1 cellular context compared by ENCODE assay signal in the genomic region with DNA sequence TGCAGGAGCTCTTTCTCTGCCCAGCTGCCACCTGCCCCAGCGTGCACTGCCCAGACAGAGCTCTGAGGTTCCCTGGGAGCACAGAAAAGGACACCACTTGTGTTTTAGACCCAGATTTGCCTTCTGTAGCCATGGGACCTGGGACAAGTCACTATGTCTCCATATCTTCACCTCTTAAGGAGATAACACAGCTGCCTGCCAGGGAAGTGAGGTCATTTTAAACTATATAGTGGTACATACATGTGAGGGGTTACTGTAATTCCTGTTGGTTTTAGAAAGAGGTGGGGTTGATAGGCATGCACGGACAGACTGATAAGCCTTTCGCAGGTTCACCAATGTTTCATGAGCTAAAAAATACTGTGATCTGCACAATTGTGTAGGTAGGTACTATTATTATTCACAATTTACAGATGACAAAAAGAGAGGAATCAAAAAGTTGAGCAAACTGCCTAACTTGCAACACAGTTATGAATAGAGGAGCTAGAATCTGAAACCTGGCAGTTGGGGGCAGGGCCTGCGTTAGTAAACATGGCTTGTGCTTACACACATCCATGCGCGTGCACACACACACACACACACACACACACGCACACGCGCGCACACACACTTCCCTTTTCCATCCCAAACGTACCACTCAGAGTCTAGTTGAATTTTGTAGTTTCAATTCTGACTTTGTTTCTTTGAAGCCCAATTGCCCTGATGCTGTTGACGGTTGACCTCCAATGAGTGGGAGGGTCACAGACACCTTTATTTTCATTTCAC.
A peak's percentile ranks its signal among the peaks of the same experiment; 100 is the strongest.
TF ChIP-seq lines count a peak whose summit lies in the region.

No MANE protein-coding gene starts in this region.

TF ChIP-seq in GM12878, 131 proteins besides CTCF, POLR2A, EP300 and RAD21:
- TF ChIP-seq RB1 (IDR thresholded peaks at IDR 0.05; ENCODE audit: borderline replicate concordance), result no peak
- TF ChIP-seq, protein P1, sequence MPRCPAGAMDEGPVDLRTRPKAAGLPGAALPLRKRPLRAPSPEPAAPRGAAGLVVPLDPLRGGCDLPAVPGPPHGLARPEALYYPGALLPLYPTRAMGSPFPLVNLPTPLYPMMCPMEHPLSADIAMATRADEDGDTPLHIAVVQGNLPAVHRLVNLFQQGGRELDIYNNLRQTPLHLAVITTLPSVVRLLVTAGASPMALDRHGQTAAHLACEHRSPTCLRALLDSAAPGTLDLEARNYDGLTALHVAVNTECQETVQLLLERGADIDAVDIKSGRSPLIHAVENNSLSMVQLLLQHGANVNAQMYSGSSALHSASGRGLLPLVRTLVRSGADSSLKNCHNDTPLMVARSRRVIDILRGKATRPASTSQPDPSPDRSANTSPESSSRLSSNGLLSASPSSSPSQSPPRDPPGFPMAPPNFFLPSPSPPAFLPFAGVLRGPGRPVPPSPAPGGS (IDR thresholded peaks at IDR 0.05; ENCODE audit: borderline replicate concordance, insufficient read depth, low read depth, low read length, poor library complexity, severe bottlenecking), result no peak
- no peak for TF ChIP-seq HDAC6 (IDR thresholded peaks at IDR 0.05; ENCODE audit: unreplicated experiment)
- TF ChIP-seq MEF2B (IDR thresholded peaks at IDR 0.05; ENCODE audit: partially characterized antibody, poor library complexity, severe bottlenecking), result no peak
- no peak for TF ChIP-seq CHD2 (IDR thresholded peaks at IDR 0.05; ENCODE audit: borderline replicate concordance, low read depth, low read length)
- TF ChIP-seq SPI1 (IDR thresholded peaks at IDR 0.05; ENCODE audit: borderline replicate concordance, insufficient read depth, low read depth, low read length), result peak; percentile 35; the same call in 1 of the 2 replicates
